In the genomic region with DNA sequence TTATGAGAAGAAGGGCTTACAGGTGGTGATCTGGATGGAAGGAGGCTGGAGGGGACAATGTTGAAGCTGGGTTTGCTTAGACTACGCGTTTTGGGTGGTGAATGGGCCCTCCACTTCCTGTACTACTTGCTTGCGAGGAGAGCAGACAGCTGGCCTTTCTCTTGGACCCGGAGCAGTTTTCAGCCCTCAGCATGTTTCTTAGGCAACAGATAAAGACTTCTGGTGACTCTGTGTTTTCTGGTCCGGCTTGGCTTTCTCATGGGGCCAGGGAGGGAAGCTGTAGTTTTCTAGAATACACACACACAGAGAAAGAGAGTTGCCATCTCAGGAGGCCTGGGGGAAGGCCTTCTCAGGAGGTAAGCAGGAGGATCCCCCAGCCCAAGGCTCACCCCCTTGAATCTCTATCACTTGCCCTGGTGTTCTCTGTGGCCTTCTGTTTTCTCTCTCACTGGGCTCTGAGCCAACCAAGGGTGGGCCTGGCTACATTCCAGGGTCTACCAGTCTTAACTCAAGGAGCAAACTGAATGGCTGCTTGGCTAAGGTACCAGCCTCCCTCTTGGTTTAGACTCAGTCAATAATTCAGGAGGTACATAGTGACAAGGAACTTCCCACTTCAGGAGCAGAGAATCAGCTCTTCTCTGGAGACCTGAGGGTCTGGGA, we compare ENCODE assay signal across 10 cellular contexts. TPM values are rescaled to one million over a fixed set of nuclear protein-coding genes. Genes with fewer than 3 reads are reported as not detected.
DNase-seq lines count a peak whose midpoint lies in the region; ATAC-seq, FAIRE-seq and TF ChIP-seq lines count a peak whose summit lies in the region.
"Had no signal": no experiment of that assay in that cellular context is flagged by ENCODE, and none has a peak within 500 bp of the region (broad histone marks: within the 10 kb centered on the region; RNA-seq: fewer than 3 reads in every experiment).

No MANE protein-coding gene starts in this region.

- no peaks in the 10 kb centered on the region for H3K9me3 Mint-ChIP-seq in activated T-cell treated with anti-CD3 and anti-CD28 coated beads, Interleukin-2, amount 50 U/mL, for 4 hours
- no peaks in the 10 kb centered on the region for H3K9me3 Mint-ChIP-seq in activated CD4-positive, alpha-beta memory T cell treated with anti-CD3 and anti-CD28 coated beads for 36 hours

- ATAC-seq in activated T-cell treated with anti-CD3 and anti-CD28 coated beads, Interleukin-2, amount 50 U/mL, for 4 hours: no peak
- ATAC-seq: psoas muscle had no signal

- H3K4me1 ChIP-seq in hepatocyte (ENCODE audit: insufficient read depth) (peaks cover 18% of the 10 kb centered on the region), thymus (ENCODE audit: control insufficient read depth, insufficient read depth, low read length) (peaks cover 17% of the 10 kb centered on the region)

- DNase-seq in activated T-cell treated with anti-CD3 and anti-CD28 coated beads, Interleukin-2, amount 50 U/mL, for 4 hours: no peak
- DNase-seq in activated T-cell treated with anti-CD3 and anti-CD28 coated beads for 4 hours (no peak), hepatocyte (ENCODE audit: low spot score) (peak; percentile 38), NK-92 (lab: John Stamatoyannopoulos, UW; ENCODE audit: unreplicated experiment) (no peak), NCI-H146 treated with DMSO at 0.1 percent for 48 hours (lab: John Stamatoyannopoulos, UW; ENCODE audit: unreplicated experiment) (no peak), urothelium cell line (ENCODE audit: low spot score) (no peak)
- DNase-seq in activated CD4-positive, alpha-beta memory T cell treated with anti-CD3 and anti-CD28 coated beads for 36 hours: peak; percentile 32
- DNase-seq: NCI-H748 treated with DMSO at 0.1 percent for 48 hours had no signal

- 52% methylated on average over 5 of the region's 5 CpGs for WGBS in hepatocyte (ENCODE audit: low lambda C conversion rate, missing lambda C conversion rate)
- 47% methylated on average over 5 of the region's 5 CpGs for WGBS in thymus

- H3K4me3 ChIP-seq in hepatocyte: no peak overlapping the region
- H3K4me3 ChIP-seq in thymus (ENCODE audit: low read length): peak overlapping the region; percentile 16
- H3K4me3 ChIP-seq: psoas muscle had no signal

- peaks cover 27% of the 10 kb centered on the region for H3K4me1 Mint-ChIP-seq in activated T-cell treated with anti-CD3 and anti-CD28 coated beads, Interleukin-2, amount 50 U/mL, for 4 hours (ENCODE audit: low read depth)
- peaks cover 30% of the 10 kb centered on the region for H3K4me1 Mint-ChIP-seq in activated CD4-positive, alpha-beta memory T cell treated with anti-CD3 and anti-CD28 coated beads for 36 hours (ENCODE audit: low read depth)

- no peaks in the 10 kb centered on the region for H3K9me2 ChIP-seq in hepatocyte (replicated peaks; ENCODE audit: insufficient read depth)

- CTCF ChIA-PET in activated CD4-positive, alpha-beta memory T cell treated with anti-CD3 and anti-CD28 coated beads for 36 hours (lab: Charles Lee): interaction anchor here (1.4 to 2.6 kb wide), 3 partner anchors 18 to 206 kb away, joined by 3 to 14 read pairs (median 6); a partner anchor contains a TSS

- H3K27me3 Mint-ChIP-seq in activated T-cell treated with anti-CD3 and anti-CD28 coated beads, Interleukin-2, amount 50 U/mL, for 4 hours (ENCODE audit: low read depth): no peaks in the 10 kb centered on the region
- H3K27me3 Mint-ChIP-seq in activated CD4-positive, alpha-beta memory T cell treated with anti-CD3 and anti-CD28 coated beads for 36 hours: no peaks in the 10 kb centered on the region

- peak overlapping the region; percentile 71 for H3K4me3 Mint-ChIP-seq in activated T-cell treated with anti-CD3 and anti-CD28 coated beads, Interleukin-2, amount 50 U/mL, for 4 hours
- peak overlapping the region; percentile 2 for H3K4me3 Mint-ChIP-seq in activated CD4-positive, alpha-beta memory T cell treated with anti-CD3 and anti-CD28 coated beads for 36 hours

- peak overlapping the region; percentile 39 for H3K27ac Mint-ChIP-seq in activated CD4-positive, alpha-beta memory T cell treated with anti-CD3 and anti-CD28 coated beads for 36 hours

- peaks cover 36% of the 10 kb centered on the region for H3K79me2 ChIP-seq in hepatocyte

- H3K27me3 ChIP-seq in hepatocyte (no peaks in the 10 kb centered on the region), thymus (ENCODE audit: control insufficient read depth, insufficient read depth) (no peaks in the 10 kb centered on the region)

- FAIRE-seq in urothelium cell line (lab: Jason Lieb, UNC): no peak

- no peaks in the 10 kb centered on the region for H3K9me3 ChIP-seq in hepatocyte (ENCODE audit: low read depth)
- no peaks in the 10 kb centered on the region for H3K9me3 ChIP-seq in thymus (ENCODE audit: control insufficient read depth)
- H3K9me3 ChIP-seq: psoas muscle had no signal

- intact Hi-C loops in activated CD4-positive, alpha-beta memory T cell treated with anti-CD3 and anti-CD28 coated beads for 36 hours (cut with micrococcal nuclease): no loop called here

- H3K36me3 Mint-ChIP-seq in activated T-cell treated with anti-CD3 and anti-CD28 coated beads, Interleukin-2, amount 50 U/mL, for 4 hours (ENCODE audit: insufficient read depth): peaks cover 6% of the 10 kb centered on the region
- H3K36me3 Mint-ChIP-seq in activated CD4-positive, alpha-beta memory T cell treated with anti-CD3 and anti-CD28 coated beads for 36 hours: peaks cover 4% of the 10 kb centered on the region

- POLR2A ChIA-PET in activated CD4-positive, alpha-beta memory T cell treated with anti-CD3 and anti-CD28 coated beads for 36 hours (lab: Charles Lee): interaction anchor here (1.2 to 1.5 kb wide), 3 partner anchors 10 to 246 kb away, joined by 3 to 4 read pairs (median 3); a partner anchor contains a TSS

- no peaks in the 10 kb centered on the region for H3K36me3 ChIP-seq in hepatocyte (replicated peaks; ENCODE audit: insufficient read depth, low read depth)
- H3K36me3 ChIP-seq in thymus (ENCODE audit: control insufficient read depth, insufficient read depth): peaks cover 15% of the 10 kb centered on the region

- no peak for TF ChIP-seq CTCF in hepatocyte (IDR thresholded peaks at IDR 0.05; ENCODE audit: poor library complexity)

- H3K27ac ChIP-seq in hepatocyte (peak overlapping the region; percentile 83), thymus (ENCODE audit: low read depth) (peak overlapping the region; percentile 80)
- H3K27ac ChIP-seq: psoas muscle had no signal

- peak overlapping the region; percentile 91 for H3K4me2 ChIP-seq in hepatocyte

- no peak overlapping the region for H2AFZ ChIP-seq in hepatocyte

- H4K20me1 ChIP-seq in hepatocyte (ENCODE audit: insufficient read depth, poor library complexity, severe bottlenecking): no peaks in the 10 kb centered on the region

RNA-seq across cellular contexts. Expression of a gene that starts 2.4 kb away (rescaled TPM):
- 10 to 100 TPM; 24.5 to 25.3 (median 25.1) TPM for total RNA-seq in activated T-cell treated with anti-CD3 and anti-CD28 coated beads, Interleukin-2, amount 50 U/mL, for 4 hours
- 10 to 100 TPM; 24.2 to 26.9 TPM for total RNA-seq in activated CD4-positive, alpha-beta memory T cell treated with anti-CD3 and anti-CD28 coated beads for 36 hours
- 32.2 and 41.5 TPM in 2 replicates for total RNA-seq in hepatocyte
- polyA plus RNA-seq in hepatocyte (97.8 and 127 TPM in 2 replicates), thymus (173 TPM)

RNA-seq across cellular contexts. Expression of a gene that starts 2.5 kb away (rescaled TPM):
- total RNA-seq in activated T-cell treated with anti-CD3 and anti-CD28 coated beads, Interleukin-2, amount 50 U/mL, for 4 hours: under 1 TPM; 0.08 to 0.16 (median 0.13) TPM
- total RNA-seq in activated CD4-positive, alpha-beta memory T cell treated with anti-CD3 and anti-CD28 coated beads for 36 hours: under 1 TPM; 0.12 to 0.24 TPM
- 0.36 and 0.53 TPM in 2 replicates for total RNA-seq in hepatocyte
- 0.22 TPM in 1 of 2 replicates, not detected in the other for polyA plus RNA-seq in hepatocyte
- polyA plus RNA-seq in thymus: 0.23 TPM

RNA-seq across cellular contexts. Expression of a gene that starts 21.1 kb away (rescaled TPM):
- 100 to 1,000 TPM; 201 to 223 (median 206) TPM for total RNA-seq in activated T-cell treated with anti-CD3 and anti-CD28 coated beads, Interleukin-2, amount 50 U/mL, for 4 hours
- total RNA-seq in activated CD4-positive, alpha-beta memory T cell treated with anti-CD3 and anti-CD28 coated beads for 36 hours: 100 to 1,000 TPM; 114 to 121 TPM
- 29.5 and 31.1 TPM in 2 replicates for total RNA-seq in hepatocyte
- 66.3 and 70.7 TPM in 2 replicates for polyA plus RNA-seq in hepatocyte
- 70.4 TPM for polyA plus RNA-seq in thymus

RNA-seq across cellular contexts. Expression of a gene that starts 27.0 kb away (rescaled TPM):
- under 1 TPM; 0.33 to 0.89 (median 0.63) TPM for total RNA-seq in activated T-cell treated with anti-CD3 and anti-CD28 coated beads, Interleukin-2, amount 50 U/mL, for 4 hours
- 1 to 10 TPM; 1.4 to 1.5 TPM for total RNA-seq in activated CD4-positive, alpha-beta memory T cell treated with anti-CD3 and anti-CD28 coated beads for 36 hours
- total RNA-seq in hepatocyte: 0.60 and 0.64 TPM in 2 replicates
- 1.1 and 1.5 TPM in 2 replicates for polyA plus RNA-seq in hepatocyte
- polyA plus RNA-seq in thymus: 17.6 TPM

RNA-seq across cellular contexts. Expression of a gene that starts 43.1 kb away (rescaled TPM):
- 100 to 1,000 TPM; 135 to 150 (median 138) TPM for total RNA-seq in activated T-cell treated with anti-CD3 and anti-CD28 coated beads, Interleukin-2, amount 50 U/mL, for 4 hours
- 10 to 100 TPM; 87.0 to 94.0 TPM for total RNA-seq in activated CD4-positive, alpha-beta memory T cell treated with anti-CD3 and anti-CD28 coated beads for 36 hours
- 129 and 150 TPM in 2 replicates for total RNA-seq in hepatocyte
- polyA plus RNA-seq in hepatocyte (139 and 151 TPM in 2 replicates), thymus (121 TPM)

Comparison
In these comparisons a context has a peak if more than half of its experiments do, and no peak if none do; other contexts are left out.
1. DNase-seq: peak in activated CD4-positive, alpha-beta memory T cell treated with anti-CD3 and anti-CD28 coated beads for 36 hours (single experiment) and hepatocyte (single experiment); none in activated T-cell treated with anti-CD3 and anti-CD28 coated beads, Interleukin-2, amount 50 U/mL, for 4 hours (single experiment), activated T-cell treated with anti-CD3 and anti-CD28 coated beads for 4 hours (single experiment), NK-92 (single experiment), NCI-H146 treated with DMSO at 0.1 percent for 48 hours (single experiment) and urothelium cell line (single experiment).